8 cellular contexts compared by ENCODE assay signal in genomic region chr19:13841339-13842293, GRCh38. TPM values are rescaled to one million over a fixed set of nuclear protein-coding genes. Genes with fewer than 3 reads are reported as not detected.
DNase-seq lines count a peak whose midpoint lies in the region; ATAC-seq and TF ChIP-seq lines count a peak whose summit lies in the region.

No MANE protein-coding gene starts in this region.

- no peak for TF ChIP-seq CTCF in cardiac muscle cell (IDR thresholded peaks at IDR 0.05; ENCODE audit: low read depth, low read length)

- H3K36me3 ChIP-seq in cardiac muscle cell (no peaks in the 10 kb centered on the region), rectal smooth muscle tissue (ENCODE audit: control insufficient read depth, insufficient read depth, low read length) (no peaks in the 10 kb centered on the region)

- ATAC-seq in GM18868 (IDR thresholded peaks at IDR 0.05; ENCODE audit: unreplicated experiment) = no peak

- peak overlapping the region; percentile 79 for H3K9ac ChIP-seq in rectal smooth muscle tissue (ENCODE audit: low read length)

- H3K4me3 ChIP-seq in cardiac muscle cell (peak overlapping the region; percentile 94), rectal smooth muscle tissue (ENCODE audit: low read length) (peak overlapping the region; percentile 77)

- DNase-seq in AG08396 (ENCODE audit: low spot score) (peak; percentile 54), KBM-7 (peak; percentile 55), cardiac muscle cell (ENCODE audit: low read depth in 1 of 2, low spot score in 1 of 2) (peak in 1 of 2 donors; percentile 45), putamen (ENCODE audit: low spot score) (no peak), dedifferentiated amniotic fluid mesenchymal stem cell (ENCODE audit: extremely low spot score) (no peak)
- no peak for DNase-seq in activated T-helper 2 cell treated with anti-CD3 and anti-CD28 coated beads, Interferon-gamma antibody, Interleukin-2, Interleukin-4, amounts not matched to agents 10 μg/mL and 5 μg/mL and 100 μg/mL, durations not matched to agents 14 hours and 24 hours and 36 hours (ENCODE audit: low spot score)

- in situ Hi-C loops in KBM-7 (cut with MboI; ENCODE audit: low pct_unique_long_range_greater_than_20kb, low sequenced_read_pairs) = loop anchor here (10.0 kb wide), 1 partner anchor 57 kb away; no protein-coding TSS in a partner anchor

- H3K27me3 ChIP-seq in cardiac muscle cell = no peaks in the 10 kb centered on the region
- no peaks in the 10 kb centered on the region for H3K27me3 ChIP-seq in rectal smooth muscle tissue (ENCODE audit: control insufficient read depth, insufficient read depth, low read length)

- no peaks in the 10 kb centered on the region for H3K27me3 Mint-ChIP-seq in activated T-helper 2 cell treated with anti-CD3 and anti-CD28 coated beads, Interferon-gamma antibody, Interleukin-2, Interleukin-4, amounts not matched to agents 10 μg/mL and 5 μg/mL and 100 μg/mL, durations not matched to agents 14 hours and 24 hours and 36 hours (ENCODE audit: low read depth)

- peak overlapping the region; percentile 90 for H3K27ac Mint-ChIP-seq in activated T-helper 2 cell treated with anti-CD3 and anti-CD28 coated beads, Interferon-gamma antibody, Interleukin-2, Interleukin-4, amounts not matched to agents 10 μg/mL and 5 μg/mL and 100 μg/mL, durations not matched to agents 14 hours and 24 hours and 36 hours

- H3K27ac ChIP-seq in cardiac muscle cell = peak overlapping the region; percentile 90
- H3K27ac ChIP-seq in rectal smooth muscle tissue (ENCODE audit: low read depth, low read length) = peak overlapping the region; percentile 92

- peaks cover 29% of the 10 kb centered on the region for H3K4me1 ChIP-seq in cardiac muscle cell (ENCODE audit: low read depth)
- H3K4me1 ChIP-seq in rectal smooth muscle tissue (ENCODE audit: control insufficient read depth, insufficient read depth, low read length) = peaks cover 32% of the 10 kb centered on the region

- no peaks in the 10 kb centered on the region for H3K9me3 Mint-ChIP-seq in activated T-helper 2 cell treated with anti-CD3 and anti-CD28 coated beads, Interferon-gamma antibody, Interleukin-2, Interleukin-4, amounts not matched to agents 10 μg/mL and 5 μg/mL and 100 μg/mL, durations not matched to agents 14 hours and 24 hours and 36 hours

- H3K36me3 Mint-ChIP-seq in activated T-helper 2 cell treated with anti-CD3 and anti-CD28 coated beads, Interferon-gamma antibody, Interleukin-2, Interleukin-4, amounts not matched to agents 10 μg/mL and 5 μg/mL and 100 μg/mL, durations not matched to agents 14 hours and 24 hours and 36 hours (ENCODE audit: low read depth) = peaks cover 43% of the 10 kb centered on the region

- peak overlapping the region; percentile 92 for H3K4me3 Mint-ChIP-seq in activated T-helper 2 cell treated with anti-CD3 and anti-CD28 coated beads, Interferon-gamma antibody, Interleukin-2, Interleukin-4, amounts not matched to agents 10 μg/mL and 5 μg/mL and 100 μg/mL, durations not matched to agents 14 hours and 24 hours and 36 hours (ENCODE audit: low read depth)

- H3K9me3 ChIP-seq in cardiac muscle cell (ENCODE audit: low read depth) = no peaks in the 10 kb centered on the region

- H3K4me1 Mint-ChIP-seq in activated T-helper 2 cell treated with anti-CD3 and anti-CD28 coated beads, Interferon-gamma antibody, Interleukin-2, Interleukin-4, amounts not matched to agents 10 μg/mL and 5 μg/mL and 100 μg/mL, durations not matched to agents 14 hours and 24 hours and 36 hours (ENCODE audit: low read depth) = peaks cover 41% of the 10 kb centered on the region

- intact Hi-C loops in activated T-helper 2 cell treated with anti-CD3 and anti-CD28 coated beads, Interferon-gamma antibody, Interleukin-2, Interleukin-4, amounts not matched to agents 10 μg/mL and 5 μg/mL and 100 μg/mL, durations not matched to agents 14 hours and 24 hours and 36 hours (cut with micrococcal nuclease) = no loop called here

RNA-seq across cellular contexts. Expression of gene NANOS3, which starts 35.3 kb away (rescaled TPM):
- 1.6 and 1.8 TPM in 2 replicates for total RNA-seq in activated T-helper 2 cell treated with anti-CD3 and anti-CD28 coated beads, Interferon-gamma antibody, Interleukin-2, Interleukin-4, amounts not matched to agents 10 μg/mL and 5 μg/mL and 100 μg/mL, durations not matched to agents 14 hours and 24 hours and 36 hours
- 0.39 and 2.0 TPM in 2 replicates for total RNA-seq in cardiac muscle cell
- 0.86 and 1.6 TPM in 2 replicates for polyA plus RNA-seq in cardiac muscle cell

RNA-seq across cellular contexts. Expression of gene ZSWIM4, which starts 46.4 kb away (rescaled TPM):
- total RNA-seq in activated T-helper 2 cell treated with anti-CD3 and anti-CD28 coated beads, Interferon-gamma antibody, Interleukin-2, Interleukin-4, amounts not matched to agents 10 μg/mL and 5 μg/mL and 100 μg/mL, durations not matched to agents 14 hours and 24 hours and 36 hours = 9.8 and 10.6 TPM in 2 replicates
- total RNA-seq in cardiac muscle cell = 13.7 and 29.8 TPM in 2 replicates
- 13.0 and 19.6 TPM in 2 replicates for polyA plus RNA-seq in cardiac muscle cell

Comparison
In these comparisons a context has a peak if more than half of its experiments do, and no peak if none do; other contexts are left out.
1. DNase-seq: peak in AG08396 (single experiment) and KBM-7 (single experiment); none in activated T-helper 2 cell treated with anti-CD3 and anti-CD28 coated beads, Interferon-gamma antibody, Interleukin-2, Interleukin-4, amounts not matched to agents 10 μg/mL and 5 μg/mL and 100 μg/mL, durations not matched to agents 14 hours and 24 hours and 36 hours (single experiment), putamen (single experiment) and dedifferentiated amniotic fluid mesenchymal stem cell (single experiment).